ENCODE assay signal across 1 cellular context in genomic region chr17:44552361-44552760, GRCh38.
TF ChIP-seq lines count a peak whose summit lies in the region.

No MANE protein-coding gene starts in this region.

TF ChIP-seq in H1, 55 proteins besides CTCF, POLR2A, EP300 and RAD21:
- TF ChIP-seq RXRA (IDR thresholded peaks at IDR 0.05; ENCODE audit: insufficient read depth, low read depth, low read length) (no peak), BRCA1 (IDR thresholded peaks at IDR 0.05; ENCODE audit: low read depth, low read length) (no peak), NRF1 (IDR thresholded peaks at IDR 0.05; ENCODE audit: low read depth, low read length) (no peak), BCL11A (IDR thresholded peaks at IDR 0.05; ENCODE audit: low read depth in 2 of 2, low read length in 2 of 2) (no peak), EZH2 (IDR thresholded peaks at IDR 0.05; ENCODE audit: low read depth, low read length, severe bottlenecking) (no peak), BACH1 (IDR thresholded peaks at IDR 0.05; ENCODE audit: low read length) (no peak), KDM5A (IDR thresholded peaks at IDR 0.05; ENCODE audit: low read length) (no peak), MAFK (IDR thresholded peaks at IDR 0.05; ENCODE audit: low read depth, low read length) (no peak), EGR1 (IDR thresholded peaks at IDR 0.05; ENCODE audit: borderline replicate concordance, low read depth, low read length) (no peak), E2F6 (IDR thresholded peaks at IDR 0.05) (no peak), HDAC6 (IDR thresholded peaks at IDR 0.05; ENCODE audit: low read depth, low read length) (no peak), YY1 (IDR thresholded peaks at IDR 0.05; ENCODE audit: low read depth, low read length) (no peak)
